Comparison of ENCODE assay signal across 2 cellular contexts in genomic region chr13:27321619-27322385, GRCh38.
TF ChIP-seq lines count a peak whose summit lies in the region.

No MANE protein-coding gene starts in this region.

TF ChIP-seq in K562, 482 proteins besides CTCF, POLR2A, EP300 and RAD21 (continued from another document and continues in another):
- no peak for TF ChIP-seq ZNF609 (CRISPR knock-in tag; IDR thresholded peaks at IDR 0.05; ENCODE audit: borderline replicate concordance)
- TF ChIP-seq MTA2 (IDR thresholded peaks at IDR 0.05; ENCODE audit: low read depth), result no peak
- TF ChIP-seq SOX6 (IDR thresholded peaks at IDR 0.05), result 0 out of 2 replicates have a peak, but pooled peaks have one; percentile 14
- TF ChIP-seq NR4A1 (CRISPR knock-in tag; IDR thresholded peaks at IDR 0.05), result no peak
- TF ChIP-seq NR4A1 (tag; IDR thresholded peaks at IDR 0.05), result no peak
- no peak for TF ChIP-seq SP1 (CRISPR knock-in tag; IDR thresholded peaks at IDR 0.05)
- no peak for TF ChIP-seq GTF2E2 (tag; IDR thresholded peaks at IDR 0.05)
- TF ChIP-seq ZNF274 (IDR thresholded peaks at IDR 0.05; ENCODE audit: borderline replicate concordance, low read depth, low read length), result no peak
- TF ChIP-seq MAFK (IDR thresholded peaks at IDR 0.05; ENCODE audit: low read length), result no peak
- no peak for TF ChIP-seq ZNF79 (CRISPR knock-in tag; IDR thresholded peaks at IDR 0.05; ENCODE audit: low read depth)
- no peak for TF ChIP-seq RERE (CRISPR knock-in tag; IDR thresholded peaks at IDR 0.05; ENCODE audit: borderline replicate concordance)
- no peak for TF ChIP-seq PHF8 (IDR thresholded peaks at IDR 0.05; ENCODE audit: borderline replicate concordance, low read length)
- no peak for TF ChIP-seq ZNF324 (CRISPR knock-in tag; IDR thresholded peaks at IDR 0.05)
- no peak for TF ChIP-seq SMARCE1 (IDR thresholded peaks at IDR 0.05)
- TF ChIP-seq ZC3H4 (CRISPR knock-in tag; IDR thresholded peaks at IDR 0.05; ENCODE audit: borderline replicate concordance), result no peak
- TF ChIP-seq FOXK1 (CRISPR knock-in tag; IDR thresholded peaks at IDR 0.05; ENCODE audit: borderline replicate concordance), result no peak
- no peak for TF ChIP-seq NR3C1 (CRISPR knock-in tag; IDR thresholded peaks at IDR 0.05)

TF ChIP-seq in SK-N-SH, 30 proteins besides CTCF, POLR2A, EP300 and RAD21 (continued from another document):
- TF ChIP-seq SMC3 (IDR thresholded peaks at IDR 0.05; ENCODE audit: low read depth, low read length) (no peak), TAF1 (IDR thresholded peaks at IDR 0.05; ENCODE audit: borderline replicate concordance, low read depth, low read length) (no peak), TEAD4 (IDR thresholded peaks at IDR 0.05; ENCODE audit: borderline replicate concordance, insufficient read depth) (no peak), JUND (IDR thresholded peaks at IDR 0.05) (no peak), USF1 (IDR thresholded peaks at IDR 0.05; ENCODE audit: borderline replicate concordance, low read depth) (no peak), NFIC (IDR thresholded peaks at IDR 0.05; ENCODE audit: borderline replicate concordance) (no peak), USF2 (IDR thresholded peaks at IDR 0.05; ENCODE audit: borderline replicate concordance, low read depth, low read length) (no peak), POLR2AphosphoS5 (IDR thresholded peaks at IDR 0.05; ENCODE audit: low read depth, low read length) (no peak), FOSL2 (IDR thresholded peaks at IDR 0.05; ENCODE audit: borderline replicate concordance, low read depth) (no peak), PBX3 (IDR thresholded peaks at IDR 0.05) (no peak), IRF3 (IDR thresholded peaks at IDR 0.05; ENCODE audit: low read depth, low read length) (no peak), REST (IDR thresholded peaks at IDR 0.05; ENCODE audit: low read depth, low read length) (no peak), GABPA (IDR thresholded peaks at IDR 0.05; ENCODE audit: low read depth) (no peak), FOXM1 (IDR thresholded peaks at IDR 0.05; ENCODE audit: low read depth) (no peak), MEF2A (IDR thresholded peaks at IDR 0.05; ENCODE audit: borderline replicate concordance, low read depth) (no peak), RXRA (IDR thresholded peaks at IDR 0.05; ENCODE audit: borderline replicate concordance, low read depth) (no peak), ELF1 (IDR thresholded peaks at IDR 0.05) (no peak), EZH2phosphoT487 (IDR thresholded peaks at IDR 0.05; ENCODE audit: borderline replicate concordance, low read depth) (no peak), MXI1 (IDR thresholded peaks at IDR 0.05; ENCODE audit: low read depth, low read length) (no peak)
